11 cellular contexts compared by ENCODE assay signal in the genomic region with DNA sequence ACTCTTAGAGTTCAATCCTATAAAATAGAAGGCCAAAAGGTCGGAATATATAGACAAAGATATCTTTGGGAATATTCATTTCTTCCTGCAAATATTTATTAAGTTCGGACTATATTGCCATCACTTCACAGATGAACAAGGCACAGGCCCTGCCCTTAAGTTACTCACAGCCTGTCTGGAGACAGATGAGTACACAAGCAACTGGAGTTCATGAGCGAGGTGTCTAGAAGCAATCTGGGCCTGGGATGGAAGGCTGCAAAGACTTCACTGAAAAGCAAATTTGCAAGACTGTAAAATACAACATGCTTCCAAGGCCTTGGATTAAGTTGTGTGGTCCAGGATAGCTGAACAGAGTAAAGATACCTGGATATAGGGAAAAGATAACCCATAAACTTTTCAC. TPM values are rescaled to one million over a fixed set of nuclear protein-coding genes. Genes with fewer than 3 reads are reported as not detected.
A peak's percentile ranks its signal among the peaks of the same experiment; 100 is the strongest.
DNase-seq lines count a peak whose midpoint lies in the region; ATAC-seq, FAIRE-seq and TF ChIP-seq lines count a peak whose summit lies in the region.
"Had no signal": no experiment of that assay in that cellular context is flagged by ENCODE, and none has a peak within 500 bp of the region (broad histone marks: within the 10 kb centered on the region; RNA-seq: fewer than 3 reads in every experiment).

No MANE protein-coding gene starts in this region.

- ATAC-seq in activated CD4-positive, alpha-beta T cell treated with anti-CD3 and anti-CD28 coated beads for 36 hours, result no peak
- no peak for ATAC-seq in T-cell (replicated peaks in 1 of 4)
- no peak for ATAC-seq in HG03378 (IDR thresholded peaks at IDR 0.05; ENCODE audit: unreplicated experiment)
- ATAC-seq: right lobe of liver had no signal

- POLR2A ChIA-PET in activated CD4-positive, alpha-beta T cell treated with anti-CD3 and anti-CD28 coated beads for 36 hours (lab: Charles Lee), result interaction anchor here (0.6 to 1.4 kb wide), 3 partner anchors 20 to 53 kb away, joined by 3 to 5 read pairs (median 3); no protein-coding TSS in a partner anchor
- POLR2A ChIA-PET in T-cell (lab: Charles Lee), result interaction anchor here (0.5 to 1.2 kb wide), 4 partner anchors 18 to 147 kb away, joined by 3 to 12 read pairs (median 4); no protein-coding TSS in a partner anchor
- POLR2A ChIA-PET in endothelial cell of umbilical vein (lab: Charles Lee), result interaction anchor here (0.6 to 0.9 kb wide), 3 partner anchors 10 to 167 kb away, joined by 3 read pairs; no protein-coding TSS in a partner anchor

- H3K79me2 ChIP-seq in endothelial cell of umbilical vein (ENCODE audit: control insufficient read depth, insufficient read depth, low read length), result no peaks in the 10 kb centered on the region

- peak overlapping the region; percentile 85 for H3K4me3 Mint-ChIP-seq in activated CD4-positive, alpha-beta T cell treated with anti-CD3 and anti-CD28 coated beads for 36 hours
- H3K4me3 Mint-ChIP-seq in T-cell, result peak overlapping the region; percentile 91 to 97 (median 96)

- H4K20me1 ChIP-seq in endothelial cell of umbilical vein (replicated peaks; ENCODE audit: control insufficient read depth, extremely low read depth, insufficient read depth, low read length), result no peaks in the 10 kb centered on the region

- H3K9me3 ChIP-seq in endothelial cell of umbilical vein (replicated peaks; ENCODE audit: control insufficient read depth, insufficient read depth, low read length) (no peaks in the 10 kb centered on the region), skeletal muscle satellite cell (replicated peaks; ENCODE audit: low read length) (no peaks in the 10 kb centered on the region)
- H3K9me3 ChIP-seq: right lobe of liver had no signal

- TF ChIP-seq POLR2A in endothelial cell of umbilical vein (IDR thresholded peaks at IDR 0.05; ENCODE audit: low read depth, low read length), result no peak

- H2AFZ ChIP-seq in endothelial cell of umbilical vein (ENCODE audit: low read depth, low read length), result peak overlapping the region; percentile 41

- H3K36me3 ChIP-seq in endothelial cell of umbilical vein (ENCODE audit: control insufficient read depth in 2 of 2, extremely low read depth in 1 of 2, insufficient read depth in 2 of 2, low read length in 2 of 2) (no peaks in the 10 kb centered on the region), skeletal muscle satellite cell (ENCODE audit: insufficient read depth, low read length) (no peaks in the 10 kb centered on the region)
- H3K36me3 ChIP-seq: right lobe of liver had no signal

- H3K36me3 Mint-ChIP-seq in activated CD4-positive, alpha-beta T cell treated with anti-CD3 and anti-CD28 coated beads for 36 hours (ENCODE audit: low read depth), result peaks cover 22% of the 10 kb centered on the region
- H3K36me3 Mint-ChIP-seq in T-cell, result peaks cover 16% of the 10 kb centered on the region

- intact Hi-C loops in activated CD4-positive, alpha-beta T cell treated with anti-CD3 and anti-CD28 coated beads for 36 hours (cut with DNase I, micrococcal nuclease), result loop anchor here (2.0 to 10.0 kb wide), 5 partner anchors 21 to 637 kb away; partner anchors contain the start of genes FAM184A (in 1 of the 2) and MAN1A1 (in 1 of the 2)
- intact Hi-C loops in endothelial cell of umbilical vein (cut with micrococcal nuclease), result loop anchor here (2.0 to 10.0 kb wide), 3 partner anchors 69 to 1213 kb away; no protein-coding TSS in a partner anchor

- H3K4me2 ChIP-seq in endothelial cell of umbilical vein (ENCODE audit: insufficient read depth, low read length) (peak overlapping the region; percentile 88), skeletal muscle satellite cell (ENCODE audit: low read length) (peak overlapping the region; percentile 81)

- CTCF ChIA-PET in activated CD4-positive, alpha-beta T cell treated with anti-CD3 and anti-CD28 coated beads for 36 hours (lab: Charles Lee), result interaction anchor here (1.0 to 2.2 kb wide), 8 partner anchors 10 to 48 kb away, joined by 3 to 15 read pairs (median 5); no protein-coding TSS in a partner anchor
- CTCF ChIA-PET in T-cell (lab: Charles Lee), result interaction anchor here (0.9 to 5.1 kb wide), 7 partner anchors 10 to 189 kb away, joined by 3 to 37 read pairs (median 7); no protein-coding TSS in a partner anchor
- CTCF ChIA-PET in endothelial cell of umbilical vein (lab: Charles Lee), result interaction anchor here (0.5 to 1.5 kb wide), 4 partner anchors 16 to 867 kb away, joined by 3 to 6 read pairs (median 4); no protein-coding TSS in a partner anchor

- no peak for TF ChIP-seq CTCF in endothelial cell of umbilical vein (IDR thresholded peaks at IDR 0.05; ENCODE audit: extremely low read depth in 1 of 2, insufficient read depth in 1 of 2, low read depth in 1 of 2, low read length in 2 of 2)

- no peaks in the 10 kb centered on the region for H3K9me1 ChIP-seq in endothelial cell of umbilical vein (replicated peaks; ENCODE audit: control insufficient read depth, extremely low read depth, insufficient read depth, low read length)

- DNase-seq in activated CD4-positive, alpha-beta T cell treated with anti-CD3 and anti-CD28 coated beads for 36 hours, result peak; percentile 48
- no peak for DNase-seq in activated CD4-positive, alpha-beta T cell treated with anti-CD3 and anti-CD28 coated beads, Interleukin-2, amount 50 U/mL, for 48 hours
- DNase-seq in T-cell (peak in 1 of 34 experiments; percentile 19), endothelial cell of umbilical vein (ENCODE audit: low read depth, low spot score) (peak; percentile 29), NK-92 (lab: John Stamatoyannopoulos, UW; ENCODE audit: unreplicated experiment) (no peak), SK-N-DZ (ENCODE audit: low spot score) (no peak)
- DNase-seq: NCI-H2171 treated with DMSO at 0.1 percent for 48 hours, right lobe of liver had no signal

- peak overlapping the region; percentile 93 for H3K27ac ChIP-seq in endothelial cell of umbilical vein (ENCODE audit: insufficient read depth, low read depth, low read length)

- peaks cover 27% of the 10 kb centered on the region for H3K4me1 ChIP-seq in endothelial cell of umbilical vein (ENCODE audit: control insufficient read depth, extremely low read depth, insufficient read depth, low read length)
- H3K4me1 ChIP-seq in skeletal muscle satellite cell (ENCODE audit: control insufficient read depth, insufficient read depth, low read length), result peaks cover 52% of the 10 kb centered on the region

- peaks cover 78% of the 10 kb centered on the region for H3K4me1 Mint-ChIP-seq in activated CD4-positive, alpha-beta T cell treated with anti-CD3 and anti-CD28 coated beads for 36 hours
- H3K4me1 Mint-ChIP-seq in T-cell, result peaks cover 80 to 88% (median 81%) of the 10 kb centered on the region in 3 donors

- FAIRE-seq in endothelial cell of umbilical vein (lab: Jason Lieb, UNC), result peak; percentile 18
- FAIRE-seq: A204.1 had no signal

- H3K9ac ChIP-seq in endothelial cell of umbilical vein (replicated peaks; ENCODE audit: extremely low read depth, insufficient read depth, low read length) (peak overlapping the region; percentile 80), skeletal muscle satellite cell (ENCODE audit: low read depth, low read length) (peak overlapping the region; percentile 82)

- H3K27ac Mint-ChIP-seq in activated CD4-positive, alpha-beta T cell treated with anti-CD3 and anti-CD28 coated beads for 36 hours, result peak overlapping the region; percentile 91
- peak overlapping the region; percentile 98 for H3K27ac Mint-ChIP-seq in T-cell

- no TSS peak for BruUV-seq in endothelial cell of umbilical vein (replicated peaks; lab: Mats Ljungman, UMichigan)

- H3K9me3 Mint-ChIP-seq in activated CD4-positive, alpha-beta T cell treated with anti-CD3 and anti-CD28 coated beads for 36 hours (ENCODE audit: low read depth), result no peaks in the 10 kb centered on the region
- no peaks in the 10 kb centered on the region for H3K9me3 Mint-ChIP-seq in T-cell

- H3K4me3 ChIP-seq in endothelial cell of umbilical vein (replicated peaks in 1 of 3; ENCODE audit: insufficient read depth in 1 of 3, low read depth in 1 of 3, low read length in 3 of 3), result no peak overlapping the region
- peak overlapping the region; percentile 64 for H3K4me3 ChIP-seq in skeletal muscle satellite cell (ENCODE audit: low read length)

- dilution Hi-C loops in endothelial cell of umbilical vein (cut with MboI; ENCODE audit: extremely low pct_ligation_motif_present, low sequenced_read_pairs), result no loop called here

- no peaks in the 10 kb centered on the region for H3K27me3 ChIP-seq in endothelial cell of umbilical vein (ENCODE audit: control insufficient read depth in 2 of 2, insufficient read depth in 2 of 2, low read length in 2 of 2)
- no peaks in the 10 kb centered on the region for H3K27me3 ChIP-seq in skeletal muscle satellite cell (ENCODE audit: control insufficient read depth, insufficient read depth, low read length)
- H3K27me3 ChIP-seq: right lobe of liver had no signal

- no peaks in the 10 kb centered on the region for H3K27me3 Mint-ChIP-seq in activated CD4-positive, alpha-beta T cell treated with anti-CD3 and anti-CD28 coated beads for 36 hours
- no peaks in the 10 kb centered on the region for H3K27me3 Mint-ChIP-seq in T-cell

TF ChIP-seq in endothelial cell of umbilical vein, 7 proteins besides CTCF, POLR2A, EP300 and RAD21 (continues in another document):
- TF ChIP-seq JUN (IDR thresholded peaks at IDR 0.05; ENCODE audit: borderline replicate concordance, insufficient read depth, insufficient read length, low read depth), result no peak
- TF ChIP-seq EZH2 (IDR thresholded peaks at IDR 0.05; ENCODE audit: borderline replicate concordance, low read depth, low read length, severe bottlenecking), result no peak
- TF ChIP-seq MAX (IDR thresholded peaks at IDR 0.05; ENCODE audit: insufficient read depth, insufficient read length), result no peak
- TF ChIP-seq MYC (IDR thresholded peaks at IDR 0.05; ENCODE audit: low read depth, low read length), result no peak

RNA-seq across cellular contexts. Expression of gene CEP85L, which starts 56.7 kb away (rescaled TPM):
- 10 to 100 TPM; 29.5 to 29.7 TPM for total RNA-seq in activated CD4-positive, alpha-beta T cell treated with anti-CD3 and anti-CD28 coated beads for 36 hours
- total RNA-seq in T-cell (100 to 1,000 TPM in 1 of 5 donors, 10 to 100 TPM in 4; 49.7 to 101 (median 53.5) TPM), endothelial cell of umbilical vein (9.2 and 12.0 TPM in 2 replicates)
- polyA plus RNA-seq in endothelial cell of umbilical vein, result 1.5 and 1.8 TPM in 2 replicates
- 1.4 and 1.5 TPM in 2 replicates for polyA plus RNA-seq in endothelial cell of umbilical vein (2011; cell fraction: cytosol; rRNA removed)
- polyA plus RNA-seq in endothelial cell of umbilical vein (2011; cell fraction: nucleus; rRNA removed), result 7.0 and 8.0 TPM in 2 replicates
- 4.2 and 4.9 TPM in 2 replicates for polyA plus RNA-seq in endothelial cell of umbilical vein (2012)
- 38.8 and 44.9 TPM in 2 replicates for polyA minus RNA-seq in endothelial cell of umbilical vein
- polyA minus RNA-seq in endothelial cell of umbilical vein (2011; cell fraction: cytosol; rRNA and poly(A)+ RNA removed), result 2.3 TPM
- 67.2 and 142 TPM in 2 replicates for polyA minus RNA-seq in endothelial cell of umbilical vein (2011; cell fraction: nucleus; rRNA and poly(A)+ RNA removed)
- 10.0 and 16.5 TPM in 2 replicates for total RNA-seq in skeletal muscle satellite cell (2012; rRNA removed)
- polyA plus RNA-seq in SK-N-DZ (2014; cell fraction: cytosol; rRNA removed), result 3.3 and 4.9 TPM in 2 replicates
- 3.5 and 4.1 TPM in 2 replicates for polyA plus RNA-seq in SK-N-DZ (2014; cell fraction: nucleus; rRNA removed)

Comparison
In these comparisons a context has a peak if more than half of its experiments do, and no peak if none do; other contexts are left out.
1. DNase-seq: peak in activated CD4-positive, alpha-beta T cell treated with anti-CD3 and anti-CD28 coated beads for 36 hours (single experiment) and endothelial cell of umbilical vein (single experiment); none in activated CD4-positive, alpha-beta T cell treated with anti-CD3 and anti-CD28 coated beads, Interleukin-2, amount 50 U/mL, for 48 hours (0 of 2), NK-92 (single experiment) and SK-N-DZ (single experiment).